1 cellular context compared by ENCODE assay signal in genomic region chr13:110201114-110201513, GRCh38.
TF ChIP-seq lines count a peak whose summit lies in the region.

No MANE protein-coding gene starts in this region.

TF ChIP-seq in IMR-90, 13 proteins besides CTCF, POLR2A, EP300 and RAD21 (continued from another document):
- TF ChIP-seq USF2 (IDR thresholded peaks at IDR 0.05; ENCODE audit: low read depth, low read length) (no peak), ELK1 (IDR thresholded peaks at IDR 0.05; ENCODE audit: borderline replicate concordance, low read depth, low read length) (no peak)
TF ChIP-seq in IMR-90: peak in this region for 0.
